12 cellular contexts compared by ENCODE assay signal in genomic region chr6:31838968-31839367, GRCh38. TPM values are rescaled to one million over a fixed set of nuclear protein-coding genes. Genes with fewer than 3 reads are reported as not detected.
DNase-seq lines count a peak whose midpoint lies in the region; ATAC-seq and TF ChIP-seq lines count a peak whose summit lies in the region.
"Had no signal": no experiment of that assay in that cellular context is flagged by ENCODE, and none has a peak within 500 bp of the region (broad histone marks: within the 10 kb centered on the region; RNA-seq: fewer than 3 reads in every experiment).

No MANE protein-coding gene starts in this region.

- CTCF ChIA-PET in naive thymus-derived CD4-positive, alpha-beta T cell (lab: Charles Lee): interaction anchor here (1.6 to 2.1 kb wide), 2 partner anchors 187 to 240 kb away, joined by 3 to 8 read pairs; no protein-coding TSS in a partner anchor

- POLR2A ChIA-PET in naive thymus-derived CD4-positive, alpha-beta T cell (lab: Charles Lee): interaction anchor here (0.6 to 2.1 kb wide), 9 partner anchors 9 to 1342 kb away, joined by 3 to 12 read pairs (median 3); partner anchors contain the start of genes BAG6, NELFE, NEU1 and SKIC2

- peaks cover 0 to 1% (median 0%) of the 10 kb centered on the region in 7 donors for H3K9me3 Mint-ChIP-seq in CD4-positive, CD25-positive, alpha-beta regulatory T cell
- no peaks in the 10 kb centered on the region for H3K9me3 Mint-ChIP-seq in activated T-helper 1 cell treated with anti-CD3 and anti-CD28 coated beads, Interleukin-12 subunit alpha, Interleukin-12 subunit beta, Interleukin-2, Interleukin-4 antibody, amounts not matched to agents 30 ng/mL and 10 ng/mL and 1 ng/mL, durations not matched to agents 14 hours and 24 hours and 36 hours
- H3K9me3 Mint-ChIP-seq in naive thymus-derived CD4-positive, alpha-beta T cell: no peaks in the 10 kb centered on the region

- H3K9me2 ChIP-seq in GM23248 (ENCODE audit: insufficient read depth): no peaks in the 10 kb centered on the region

- peaks cover 16% of the 10 kb centered on the region for H4K20me1 ChIP-seq in GM23248 (ENCODE audit: insufficient read depth)

- in situ Hi-C loops in GM23248 (cut with MboI): no loop called here

- H3K27me3 ChIP-seq in CD4-positive, CD25-positive, alpha-beta regulatory T cell (ENCODE audit: control insufficient read depth, insufficient read depth, low read length): no peaks in the 10 kb centered on the region
- no peaks in the 10 kb centered on the region for H3K27me3 ChIP-seq in GM23248 (replicated peaks; ENCODE audit: insufficient read depth)
- no peaks in the 10 kb centered on the region for H3K27me3 ChIP-seq in naive thymus-derived CD4-positive, alpha-beta T cell (ENCODE audit: control insufficient read depth in 2 of 2, insufficient read depth in 2 of 2, low read length in 2 of 2)
- H3K27me3 ChIP-seq: breast epithelium, esophagus muscularis mucosa had no signal

- H3K27me3 Mint-ChIP-seq in CD4-positive, CD25-positive, alpha-beta regulatory T cell: no peaks in the 10 kb centered on the region
- H3K27me3 Mint-ChIP-seq in activated T-helper 1 cell treated with anti-CD3 and anti-CD28 coated beads, Interleukin-12 subunit alpha, Interleukin-12 subunit beta, Interleukin-2, Interleukin-4 antibody, amounts not matched to agents 30 ng/mL and 10 ng/mL and 1 ng/mL, durations not matched to agents 14 hours and 24 hours and 36 hours (ENCODE audit: insufficient read depth): no peaks in the 10 kb centered on the region
- no peaks in the 10 kb centered on the region for H3K27me3 Mint-ChIP-seq in naive thymus-derived CD4-positive, alpha-beta T cell

- intact Hi-C loops in activated T-helper 1 cell treated with anti-CD3 and anti-CD28 coated beads, Interleukin-12 subunit alpha, Interleukin-12 subunit beta, Interleukin-2, Interleukin-4 antibody, amounts not matched to agents 30 ng/mL and 10 ng/mL and 1 ng/mL, durations not matched to agents 14 hours and 24 hours and 36 hours (cut with micrococcal nuclease): no loop called here
- intact Hi-C loops in naive thymus-derived CD4-positive, alpha-beta T cell (cut with micrococcal nuclease): loop anchor here (5.0 to 10.0 kb wide), 4 partner anchors 118 to 1016 kb away; partner anchors contain the start of genes MICA (in 1 of the 2), MICB (in 1 of the 2), NELFE (in 1 of the 2) and PSMB9 (in 1 of the 2)

- H3K4me2 ChIP-seq in GM23248 (ENCODE audit: unreplicated experiment): no peak overlapping the region

- peak overlapping the region in 2 of 4 donors; percentile 41 to 99 for H3K4me3 Mint-ChIP-seq in CD4-positive, CD25-positive, alpha-beta regulatory T cell
- peak overlapping the region; percentile 59 for H3K4me3 Mint-ChIP-seq in activated T-helper 1 cell treated with anti-CD3 and anti-CD28 coated beads, Interleukin-12 subunit alpha, Interleukin-12 subunit beta, Interleukin-2, Interleukin-4 antibody, amounts not matched to agents 30 ng/mL and 10 ng/mL and 1 ng/mL, durations not matched to agents 14 hours and 24 hours and 36 hours
- peak overlapping the region in 9 of 10 donors; percentile 0 to 58 (median 27) for H3K4me3 Mint-ChIP-seq in naive thymus-derived CD4-positive, alpha-beta T cell

- no peak for TF ChIP-seq CTCF in coronary artery (IDR thresholded peaks at IDR 0.05)

- peak overlapping the region; percentile 96 for H3K9ac ChIP-seq in GM23248

- peaks cover 38% of the 10 kb centered on the region for H3K4me1 ChIP-seq in CD4-positive, CD25-positive, alpha-beta regulatory T cell (ENCODE audit: control insufficient read depth, insufficient read depth, low read length, poor library complexity, severe bottlenecking)
- H3K4me1 ChIP-seq in GM23248 (ENCODE audit: insufficient read depth): peaks cover 29% of the 10 kb centered on the region
- H3K4me1 ChIP-seq in naive thymus-derived CD4-positive, alpha-beta T cell (ENCODE audit: control insufficient read depth in 2 of 2, insufficient read depth in 2 of 2, low read length in 2 of 2): peaks cover 30 to 34% of the 10 kb centered on the region in 2 donors

- H3K27ac ChIP-seq in CD4-positive, CD25-positive, alpha-beta regulatory T cell (ENCODE audit: insufficient read depth, low read length, poor library complexity, severe bottlenecking): no peak overlapping the region
- H3K27ac ChIP-seq in GM23248 (no peak overlapping the region), coronary artery (no peak overlapping the region)
- peak overlapping the region; percentile 25 for H3K27ac ChIP-seq in naive thymus-derived CD4-positive, alpha-beta T cell (ENCODE audit: low read depth, low read length)
- H3K27ac ChIP-seq: breast epithelium, esophagus muscularis mucosa had no signal

- no peak overlapping the region for H3K4me3 ChIP-seq in CD4-positive, CD25-positive, alpha-beta regulatory T cell (ENCODE audit: low read depth, low read length)
- H3K4me3 ChIP-seq in GM23248 (0 out of 2 replicates have a peak overlapping the region, but pooled peaks have one; percentile 88), coronary artery (no peak overlapping the region)
- H3K4me3 ChIP-seq in naive thymus-derived CD4-positive, alpha-beta T cell (ENCODE audit: low read length): no peak overlapping the region
- H3K4me3 ChIP-seq: esophagus muscularis mucosa had no signal

- no peaks in the 10 kb centered on the region for H3K9me3 ChIP-seq in CD4-positive, CD25-positive, alpha-beta regulatory T cell (ENCODE audit: control insufficient read depth in 2 of 2, low read length in 2 of 2)
- no peaks in the 10 kb centered on the region for H3K9me3 ChIP-seq in GM23248 (ENCODE audit: low read depth)
- H3K9me3 ChIP-seq in naive thymus-derived CD4-positive, alpha-beta T cell (ENCODE audit: control insufficient read depth in 2 of 3, low read length in 3 of 3): no peaks in the 10 kb centered on the region
- H3K9me3 ChIP-seq: breast epithelium, esophagus muscularis mucosa had no signal

- H2AFZ ChIP-seq in GM23248: no peak overlapping the region

- ATAC-seq in CD4-positive, CD25-positive, alpha-beta regulatory T cell (ENCODE audit: low read depth in 2 of 2): no peak
- no peak for ATAC-seq in naive thymus-derived CD4-positive, alpha-beta T cell
- ATAC-seq in HG03196 (IDR thresholded peaks at IDR 0.05; ENCODE audit: unreplicated experiment): no peak

- peak overlapping the region in 2 of 3 donors; percentile 43 to 44 for H3K27ac Mint-ChIP-seq in CD4-positive, CD25-positive, alpha-beta regulatory T cell
- H3K27ac Mint-ChIP-seq in activated T-helper 1 cell treated with anti-CD3 and anti-CD28 coated beads, Interleukin-12 subunit alpha, Interleukin-12 subunit beta, Interleukin-2, Interleukin-4 antibody, amounts not matched to agents 30 ng/mL and 10 ng/mL and 1 ng/mL, durations not matched to agents 14 hours and 24 hours and 36 hours: no peak overlapping the region
- peak overlapping the region in 6 of 9 donors; percentile 13 to 78 (median 56) for H3K27ac Mint-ChIP-seq in naive thymus-derived CD4-positive, alpha-beta T cell

- peaks cover 55% of the 10 kb centered on the region for H3K79me2 ChIP-seq in GM23248 (ENCODE audit: insufficient read depth)

- peaks cover 32% of the 10 kb centered on the region for H3K36me3 ChIP-seq in CD4-positive, CD25-positive, alpha-beta regulatory T cell (ENCODE audit: control insufficient read depth, insufficient read depth, low read length)
- peaks cover 51% of the 10 kb centered on the region for H3K36me3 ChIP-seq in GM23248 (ENCODE audit: low read depth)
- H3K36me3 ChIP-seq in naive thymus-derived CD4-positive, alpha-beta T cell (ENCODE audit: control insufficient read depth in 2 of 3, insufficient read depth in 3 of 3, low read length in 3 of 3): peaks cover 0 to 53% (median 14%) of the 10 kb centered on the region in 3 experiments
- H3K36me3 ChIP-seq: breast epithelium had no signal

- peaks cover 63% of the 10 kb centered on the region for H3F3A ChIP-seq in GM23248 (ENCODE audit: insufficient read depth)

- no peak for DNase-seq in CD4-positive, CD25-positive, alpha-beta regulatory T cell
- DNase-seq in GM23248: no peak
- no peak for DNase-seq in activated T-helper 1 cell treated with anti-CD3 and anti-CD28 coated beads, Interleukin-12 subunit alpha, Interleukin-12 subunit beta, Interleukin-2, Interleukin-4 antibody, amounts not matched to agents 30 ng/mL and 10 ng/mL and 1 ng/mL, durations not matched to agents 14 hours and 24 hours and 36 hours (ENCODE audit: low spot score)
- no peak for DNase-seq in naive thymus-derived CD4-positive, alpha-beta T cell
- DNase-seq in cerebellar nuclear complex (lab: John Stamatoyannopoulos, UW): no peak
- DNase-seq in coronary artery (ENCODE audit: low spot score): no peak
- DNase-seq: kidney glomerular epithelial cell, NCI-H345, occipital lobe had no signal

- peaks cover 24% of the 10 kb centered on the region for H3K36me3 Mint-ChIP-seq in CD4-positive, CD25-positive, alpha-beta regulatory T cell
- H3K36me3 Mint-ChIP-seq in activated T-helper 1 cell treated with anti-CD3 and anti-CD28 coated beads, Interleukin-12 subunit alpha, Interleukin-12 subunit beta, Interleukin-2, Interleukin-4 antibody, amounts not matched to agents 30 ng/mL and 10 ng/mL and 1 ng/mL, durations not matched to agents 14 hours and 24 hours and 36 hours (ENCODE audit: low read depth): peaks cover 54% of the 10 kb centered on the region
- H3K36me3 Mint-ChIP-seq in naive thymus-derived CD4-positive, alpha-beta T cell: peaks cover 3 to 40% (median 24%) of the 10 kb centered on the region in 5 donors

- 81 to 90% methylated on average over 3 of the region's 3 CpGs for WGBS in GM23248 (ENCODE audit: low coverage in 1 of 2, low lambda C conversion rate in 2 of 2, missing lambda C conversion rate in 2 of 2), 2 experiments

- peaks cover 24 to 54% (median 33%) of the 10 kb centered on the region in 4 donors for H3K4me1 Mint-ChIP-seq in CD4-positive, CD25-positive, alpha-beta regulatory T cell
- peaks cover 49% of the 10 kb centered on the region for H3K4me1 Mint-ChIP-seq in activated T-helper 1 cell treated with anti-CD3 and anti-CD28 coated beads, Interleukin-12 subunit alpha, Interleukin-12 subunit beta, Interleukin-2, Interleukin-4 antibody, amounts not matched to agents 30 ng/mL and 10 ng/mL and 1 ng/mL, durations not matched to agents 14 hours and 24 hours and 36 hours (ENCODE audit: low read depth)
- H3K4me1 Mint-ChIP-seq in naive thymus-derived CD4-positive, alpha-beta T cell: peaks cover 26 to 47% (median 38%) of the 10 kb centered on the region in 7 donors

RNA-seq across cellular contexts. Expression of gene HSPA1B, which starts 11.4 kb away (rescaled TPM):
- total RNA-seq in CD4-positive, CD25-positive, alpha-beta regulatory T cell: 27.3 TPM
- polyA plus RNA-seq in CD4-positive, CD25-positive, alpha-beta regulatory T cell: 1 to 10 TPM; 2.3 to 6.8 (median 3.0) TPM
- 104 and 124 TPM in 2 replicates for total RNA-seq in GM23248 (2014; rRNA removed; shearing (Covaris generic))
- 58.0 and 61.3 TPM in 2 replicates for polyA plus RNA-seq in GM23248 (2016; fragmentation: Nextera tagmentation; extraction: Ambion mirVana)
- 152 and 155 TPM in 2 replicates for total RNA-seq in activated T-helper 1 cell treated with anti-CD3 and anti-CD28 coated beads, Interleukin-12 subunit alpha, Interleukin-12 subunit beta, Interleukin-2, Interleukin-4 antibody, amounts not matched to agents 30 ng/mL and 10 ng/mL and 1 ng/mL, durations not matched to agents 14 hours and 24 hours and 36 hours
- total RNA-seq in naive thymus-derived CD4-positive, alpha-beta T cell: 10 to 100 TPM in 4 of 5 experiments, 1 to 10 TPM in 1; 8.6 to 68.9 (median 28.9) TPM
- 1 to 10 TPM; 2.8 to 3.6 TPM for polyA plus RNA-seq in naive thymus-derived CD4-positive, alpha-beta T cell

RNA-seq across cellular contexts. Expression of gene HSPA1A, which starts 23.6 kb away (rescaled TPM):
- total RNA-seq in CD4-positive, CD25-positive, alpha-beta regulatory T cell: 30.6 TPM
- 10 to 100 TPM; 65.7 to 93.0 (median 80.5) TPM for polyA plus RNA-seq in CD4-positive, CD25-positive, alpha-beta regulatory T cell
- 86.1 and 107 TPM in 2 replicates for total RNA-seq in GM23248 (2014; rRNA removed; shearing (Covaris generic))
- polyA plus RNA-seq in GM23248 (2016; fragmentation: Nextera tagmentation; extraction: Ambion mirVana): 67.5 and 76.3 TPM in 2 replicates
- 173 and 175 TPM in 2 replicates for total RNA-seq in activated T-helper 1 cell treated with anti-CD3 and anti-CD28 coated beads, Interleukin-12 subunit alpha, Interleukin-12 subunit beta, Interleukin-2, Interleukin-4 antibody, amounts not matched to agents 30 ng/mL and 10 ng/mL and 1 ng/mL, durations not matched to agents 14 hours and 24 hours and 36 hours
- total RNA-seq in naive thymus-derived CD4-positive, alpha-beta T cell: 100 to 1,000 TPM in 1 of 5 experiments, 10 to 100 TPM in 3, 1 to 10 TPM in 1; 6.7 to 125 (median 30.3) TPM
- 10 to 100 TPM; 26.0 to 52.5 TPM for polyA plus RNA-seq in naive thymus-derived CD4-positive, alpha-beta T cell

RNA-seq across cellular contexts. Expression of gene NEU1, which starts 23.7 kb away (rescaled TPM):
- 29.1 TPM for total RNA-seq in CD4-positive, CD25-positive, alpha-beta regulatory T cell
- 10 to 100 TPM; 26.4 to 32.4 (median 29.7) TPM for polyA plus RNA-seq in CD4-positive, CD25-positive, alpha-beta regulatory T cell
- total RNA-seq in GM23248 (2014; rRNA removed; shearing (Covaris generic)): 38.3 and 40.2 TPM in 2 replicates
- polyA plus RNA-seq in GM23248 (2016; fragmentation: Nextera tagmentation; extraction: Ambion mirVana): 27.8 TPM in 2 replicates
- total RNA-seq in activated T-helper 1 cell treated with anti-CD3 and anti-CD28 coated beads, Interleukin-12 subunit alpha, Interleukin-12 subunit beta, Interleukin-2, Interleukin-4 antibody, amounts not matched to agents 30 ng/mL and 10 ng/mL and 1 ng/mL, durations not matched to agents 14 hours and 24 hours and 36 hours: 22.1 and 24.3 TPM in 2 replicates
- 10 to 100 TPM; 18.6 to 35.0 (median 20.1) TPM for total RNA-seq in naive thymus-derived CD4-positive, alpha-beta T cell
- polyA plus RNA-seq in naive thymus-derived CD4-positive, alpha-beta T cell: 10 to 100 TPM; 13.6 to 19.9 TPM

RNA-seq across cellular contexts. Expression of gene HSPA1L, which starts 23.9 kb away (rescaled TPM):
- total RNA-seq in CD4-positive, CD25-positive, alpha-beta regulatory T cell: 5.5 TPM
- 1 to 10 TPM; 2.2 to 4.2 (median 3.5) TPM for polyA plus RNA-seq in CD4-positive, CD25-positive, alpha-beta regulatory T cell
- total RNA-seq in GM23248 (2014; rRNA removed; shearing (Covaris generic)): 1.3 and 1.7 TPM in 2 replicates
- polyA plus RNA-seq in GM23248 (2016; fragmentation: Nextera tagmentation; extraction: Ambion mirVana): 0.85 and 0.91 TPM in 2 replicates
- total RNA-seq in activated T-helper 1 cell treated with anti-CD3 and anti-CD28 coated beads, Interleukin-12 subunit alpha, Interleukin-12 subunit beta, Interleukin-2, Interleukin-4 antibody, amounts not matched to agents 30 ng/mL and 10 ng/mL and 1 ng/mL, durations not matched to agents 14 hours and 24 hours and 36 hours: 2.2 and 2.9 TPM in 2 replicates
- 1 to 10 TPM; 3.3 to 5.5 (median 4.7) TPM for total RNA-seq in naive thymus-derived CD4-positive, alpha-beta T cell
- 1 to 10 TPM; 2.3 to 3.6 TPM for polyA plus RNA-seq in naive thymus-derived CD4-positive, alpha-beta T cell

RNA-seq across cellular contexts. Expression of gene LSM2, which starts 32.2 kb away (rescaled TPM):
- 29.3 TPM for total RNA-seq in CD4-positive, CD25-positive, alpha-beta regulatory T cell
- 100 to 1,000 TPM in 1 of 4 donors, 10 to 100 TPM in 3; 80.0 to 122 (median 87.5) TPM for polyA plus RNA-seq in CD4-positive, CD25-positive, alpha-beta regulatory T cell
- 32.5 and 40.3 TPM in 2 replicates for total RNA-seq in GM23248 (2014; rRNA removed; shearing (Covaris generic))
- polyA plus RNA-seq in GM23248 (2016; fragmentation: Nextera tagmentation; extraction: Ambion mirVana): 48.4 and 52.3 TPM in 2 replicates
- 136 and 137 TPM in 2 replicates for total RNA-seq in activated T-helper 1 cell treated with anti-CD3 and anti-CD28 coated beads, Interleukin-12 subunit alpha, Interleukin-12 subunit beta, Interleukin-2, Interleukin-4 antibody, amounts not matched to agents 30 ng/mL and 10 ng/mL and 1 ng/mL, durations not matched to agents 14 hours and 24 hours and 36 hours
- total RNA-seq in naive thymus-derived CD4-positive, alpha-beta T cell: 10 to 100 TPM; 22.9 to 94.5 (median 29.2) TPM
- polyA plus RNA-seq in naive thymus-derived CD4-positive, alpha-beta T cell: 10 to 100 TPM; 58.9 to 67.9 TPM
